ENCODE assay signal across 27 cellular contexts in genomic region chr7:32858648-32859047, GRCh38.
"Had no signal": no experiment of that assay in that cellular context is flagged by ENCODE, and none has a peak within 500 bp of the region (broad histone marks: within the 10 kb centered on the region; RNA-seq: fewer than 3 reads in every experiment).

No MANE protein-coding gene starts in this region.

- H3K9me3 Mint-ChIP-seq: activated T-cell treated with anti-CD3 and anti-CD28 coated beads, Interleukin-2, amount 50 U/mL, for 24 hours; activated T-helper 17 cell treated with anti-CD3 and anti-CD28 coated beads, Interleukin-2, amount 50 U/mL, for 72 hours; brain had no signal

- H3K4me3 ChIP-seq: ascending aorta, breast epithelium, cardiac muscle cell, colonic mucosa, esophagus squamous epithelium, gastroesophageal sphincter had no signal

- DNase-seq: activated CD4-positive, alpha-beta T cell treated with anti-CD3 and anti-CD28 coated beads for 4 hours; activated CD4-positive, alpha-beta T cell treated with anti-CD3 and anti-CD28 coated beads, Interleukin-2, amount 50 U/mL, for 1 hour; activated CD4-positive, alpha-beta T cell treated with anti-CD3 and anti-CD28 coated beads, Interleukin-2, amount 50 U/mL, for 48 hours; activated CD4-positive, CD25-positive, alpha-beta regulatory T cell; activated CD4-positive, CD25-positive, alpha-beta regulatory T cell treated with anti-CD3 and anti-CD28 coated beads, Interleukin-2, amount 50 U/mL, for 72 hours; activated effector memory CD4-positive, alpha-beta T cell treated with Interleukin-2 at 50 U/mL for 16 hours; activated gamma-delta T cell treated with Interleukin-2 at 50 U/mL for 16 hours; activated naive CD4-positive, alpha-beta T cell treated with anti-CD3 and anti-CD28 coated beads, Interleukin-2, amount 50 U/mL, for 16 hours; activated naive CD4-positive, alpha-beta T cell treated with Interleukin-2 at 50 U/mL for 16 hours; activated T-cell treated with anti-CD3 and anti-CD28 coated beads, Interleukin-2, amount 50 U/mL, for 24 hours; central memory CD4-positive, alpha-beta T cell; cerebellar nuclear complex; colonic mucosa; effector CD8-positive, alpha-beta T cell; esophagus squamous epithelium; foreskin melanocyte; SK-N-SH; SW 1271; T-helper 1 cell; T-helper 2 cell had no signal

- H3K4me3 Mint-ChIP-seq: activated naive CD8-positive, alpha-beta T cell; activated T-cell treated with anti-CD3 and anti-CD28 coated beads, Interleukin-2, amount 50 U/mL, for 24 hours; activated T-helper 17 cell treated with anti-CD3 and anti-CD28 coated beads, Interleukin-2, amount 50 U/mL, for 72 hours had no signal

- H3K27ac Mint-ChIP-seq: activated naive CD8-positive, alpha-beta T cell; activated T-cell treated with anti-CD3 and anti-CD28 coated beads, Interleukin-2, amount 50 U/mL, for 24 hours; activated T-helper 17 cell treated with anti-CD3 and anti-CD28 coated beads, Interleukin-2, amount 50 U/mL, for 72 hours had no signal

- H3K36me3 Mint-ChIP-seq: activated naive CD8-positive, alpha-beta T cell had no signal

- H3K27me3 Mint-ChIP-seq: brain had no signal

- ATAC-seq: activated T-helper 17 cell treated with anti-CD3 and anti-CD28 coated beads, Interleukin-2, amount 50 U/mL, for 72 hours; gastroesophageal sphincter had no signal

- H3K9me3 ChIP-seq: ascending aorta, breast epithelium, colonic mucosa, esophagus squamous epithelium, gastroesophageal sphincter, SK-N-SH had no signal
